Comparison of ENCODE assay signal across 15 cellular contexts in the genomic region with DNA sequence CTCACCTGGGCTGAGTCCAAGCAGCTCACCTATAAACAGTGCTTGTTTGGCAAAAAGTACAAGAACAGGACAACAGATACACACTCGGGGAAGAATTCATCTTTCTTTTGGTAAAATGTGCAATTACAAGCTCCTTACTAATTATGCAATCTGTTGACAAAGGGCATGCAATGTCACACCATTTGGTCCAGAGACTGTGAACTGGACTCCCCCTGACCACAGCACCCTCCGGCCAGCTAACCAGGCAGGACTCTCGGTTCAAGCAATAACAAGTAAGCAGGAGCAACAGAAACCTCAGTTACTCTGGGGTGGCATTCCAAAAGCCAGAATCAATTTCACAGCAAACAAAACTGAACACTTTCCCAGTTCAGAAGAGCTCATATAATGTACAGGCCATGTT.
"Had no signal": no experiment of that assay in that cellular context is flagged by ENCODE, and none has a peak within 500 bp of the region (broad histone marks: within the 10 kb centered on the region; RNA-seq: fewer than 3 reads in every experiment).

No MANE protein-coding gene starts in this region.

- H3K27ac Mint-ChIP-seq: activated CD4-positive, alpha-beta T cell treated with anti-CD3 and anti-CD28 coated beads for 36 hours; activated naive CD8-positive, alpha-beta T cell had no signal

- H3K36me3 ChIP-seq: thoracic aorta, WERI-Rb-1 had no signal

- H3K9me3 Mint-ChIP-seq: activated CD4-positive, alpha-beta memory T cell treated with anti-CD3 and anti-CD28 coated beads, Interleukin-2, amount 10 ng/mL, durations not matched to agents 7 days and 5 days; activated T-cell treated with anti-CD3 and anti-CD28 coated beads, Interleukin-2, amount 50 U/mL, for 4 hours; nephron; stimulated activated effector memory CD8-positive, alpha-beta T cell treated with anti-CD3 and anti-CD28 coated beads, Interleukin-12 subunit alpha, Interleukin-12 subunit beta, amount 100 ng/mL, for 72 hours had no signal

- ATAC-seq: activated CD4-positive, alpha-beta T cell treated with anti-CD3 and anti-CD28 coated beads for 36 hours; activated T-cell treated with anti-CD3 and anti-CD28 coated beads, Interleukin-2, amount 50 U/mL, for 4 hours; stimulated activated effector memory CD8-positive, alpha-beta T cell treated with anti-CD3 and anti-CD28 coated beads, Interleukin-12 subunit alpha, Interleukin-12 subunit beta, amount 100 ng/mL, for 72 hours; upper lobe of right lung had no signal

- H3K27ac ChIP-seq: sigmoid colon, thoracic aorta, upper lobe of right lung, WERI-Rb-1 had no signal

- DNase-seq: activated CD4-positive, alpha-beta memory T cell treated with anti-CD3 and anti-CD28 coated beads, Interleukin-2, amount 10 ng/mL, durations not matched to agents 7 days and 5 days; activated CD4-positive, alpha-beta T cell treated with anti-CD3 and anti-CD28 coated beads for 36 hours; activated effector memory CD4-positive, alpha-beta T cell treated with anti-CD3 and anti-CD28 coated beads, Interleukin-2, amount 50 U/mL, for 16 hours; activated T-cell treated with anti-CD3 and anti-CD28 coated beads, Interleukin-2, amount 50 U/mL, for 4 hours; amniotic stem cell; sigmoid colon; stimulated activated CD4-positive, alpha-beta T cell treated with anti-CD3 and anti-CD28 coated beads, Interleukin-2, amount 100 ng/mL, for 24 hours; upper lobe of right lung; WERI-Rb-1 had no signal

- H3K4me3 ChIP-seq: esophagus muscularis mucosa, sigmoid colon, thoracic aorta, upper lobe of right lung had no signal

- H3K27me3 ChIP-seq: esophagus muscularis mucosa, sigmoid colon, upper lobe of right lung had no signal

- H3K27me3 Mint-ChIP-seq: activated CD4-positive, alpha-beta memory T cell treated with anti-CD3 and anti-CD28 coated beads, Interleukin-2, amount 10 ng/mL, durations not matched to agents 7 days and 5 days; activated CD4-positive, alpha-beta T cell treated with anti-CD3 and anti-CD28 coated beads for 36 hours; activated naive CD8-positive, alpha-beta T cell had no signal

- FAIRE-seq: colon had no signal

- H3K4me3 Mint-ChIP-seq: activated CD4-positive, alpha-beta memory T cell treated with anti-CD3 and anti-CD28 coated beads, Interleukin-2, amount 10 ng/mL, durations not matched to agents 7 days and 5 days; activated CD4-positive, alpha-beta T cell treated with anti-CD3 and anti-CD28 coated beads for 36 hours; activated naive CD8-positive, alpha-beta T cell; activated T-cell treated with anti-CD3 and anti-CD28 coated beads, Interleukin-2, amount 50 U/mL, for 4 hours; nephron; stimulated activated effector memory CD8-positive, alpha-beta T cell treated with anti-CD3 and anti-CD28 coated beads, Interleukin-12 subunit alpha, Interleukin-12 subunit beta, amount 100 ng/mL, for 72 hours had no signal

- H3K4me1 Mint-ChIP-seq: stimulated activated effector memory CD8-positive, alpha-beta T cell treated with anti-CD3 and anti-CD28 coated beads, Interleukin-12 subunit alpha, Interleukin-12 subunit beta, amount 100 ng/mL, for 72 hours had no signal

- H3K9me3 ChIP-seq: esophagus muscularis mucosa, sigmoid colon, thoracic aorta, upper lobe of right lung had no signal
